1 cellular context compared by ENCODE assay signal in genomic region chr1:225926551-225927113, GRCh38.
TF ChIP-seq lines count a peak whose summit lies in the region.

No MANE protein-coding gene starts in this region.

TF ChIP-seq in K562, 482 proteins besides CTCF, POLR2A, EP300 and RAD21 (continued from another document):
- TF ChIP-seq, protein P1, sequence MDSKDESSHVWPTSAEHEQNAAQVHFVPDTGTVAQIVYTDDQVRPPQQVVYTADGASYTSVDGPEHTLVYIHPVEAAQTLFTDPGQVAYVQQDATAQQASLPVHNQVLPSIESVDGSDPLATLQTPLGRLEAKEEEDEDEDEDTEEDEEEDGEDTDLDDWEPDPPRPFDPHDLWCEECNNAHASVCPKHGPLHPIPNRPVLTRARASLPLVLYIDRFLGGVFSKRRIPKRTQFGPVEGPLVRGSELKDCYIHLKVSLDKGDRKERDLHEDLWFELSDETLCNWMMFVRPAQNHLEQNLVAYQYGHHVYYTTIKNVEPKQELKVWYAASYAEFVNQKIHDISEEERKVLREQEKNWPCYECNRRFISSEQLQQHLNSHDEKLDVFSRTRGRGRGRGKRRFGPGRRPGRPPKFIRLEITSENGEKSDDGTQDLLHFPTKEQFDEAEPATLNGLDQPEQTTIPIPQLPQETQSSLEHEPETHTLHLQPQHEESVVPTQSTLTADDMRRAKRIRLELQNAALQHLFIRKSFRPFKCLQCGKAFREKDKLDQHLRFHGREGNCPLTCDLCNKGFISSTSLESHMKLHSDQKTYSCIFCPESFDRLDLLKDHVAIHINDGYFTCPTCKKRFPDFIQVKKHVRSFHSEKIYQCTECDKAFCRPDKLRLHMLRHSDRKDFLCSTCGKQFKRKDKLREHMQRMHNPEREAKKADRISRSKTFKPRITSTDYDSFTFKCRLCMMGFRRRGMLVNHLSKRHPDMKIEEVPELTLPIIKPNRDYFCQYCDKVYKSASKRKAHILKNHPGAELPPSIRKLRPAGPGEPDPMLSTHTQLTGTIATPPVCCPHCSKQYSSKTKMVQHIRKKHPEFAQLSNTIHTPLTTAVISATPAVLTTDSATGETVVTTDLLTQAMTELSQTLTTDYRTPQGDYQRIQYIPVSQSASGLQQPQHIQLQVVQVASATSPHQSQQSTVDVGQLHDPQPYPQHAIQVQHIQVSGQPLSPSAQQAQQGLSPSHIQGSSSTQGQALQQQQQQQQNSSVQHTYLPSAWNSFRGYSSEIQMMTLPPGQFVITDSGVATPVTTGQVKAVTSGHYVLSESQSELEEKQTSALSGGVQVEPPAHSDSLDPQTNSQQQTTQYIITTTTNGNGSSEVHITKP (IDR thresholded peaks at IDR 0.05; ENCODE audit: partially characterized antibody) = peak; percentile 71
- no peak for TF ChIP-seq GTF2E2 (tag; IDR thresholded peaks at IDR 0.05)
- no peak for TF ChIP-seq ZNF444 (CRISPR knock-in tag; IDR thresholded peaks at IDR 0.05)
- no peak for TF ChIP-seq STAT5A (IDR thresholded peaks at IDR 0.05; ENCODE audit: borderline replicate concordance, low read length)
- TF ChIP-seq ERF (CRISPR knock-in tag; IDR thresholded peaks at IDR 0.05) = no peak
- TF ChIP-seq CXXC5 (CRISPR knock-in tag; IDR thresholded peaks at IDR 0.05) = peak; percentile 40; the same call in 1 of the 2 replicates
- no peak for TF ChIP-seq NBN (IDR thresholded peaks at IDR 0.05; ENCODE audit: low read depth)
- TF ChIP-seq, protein P2, sequence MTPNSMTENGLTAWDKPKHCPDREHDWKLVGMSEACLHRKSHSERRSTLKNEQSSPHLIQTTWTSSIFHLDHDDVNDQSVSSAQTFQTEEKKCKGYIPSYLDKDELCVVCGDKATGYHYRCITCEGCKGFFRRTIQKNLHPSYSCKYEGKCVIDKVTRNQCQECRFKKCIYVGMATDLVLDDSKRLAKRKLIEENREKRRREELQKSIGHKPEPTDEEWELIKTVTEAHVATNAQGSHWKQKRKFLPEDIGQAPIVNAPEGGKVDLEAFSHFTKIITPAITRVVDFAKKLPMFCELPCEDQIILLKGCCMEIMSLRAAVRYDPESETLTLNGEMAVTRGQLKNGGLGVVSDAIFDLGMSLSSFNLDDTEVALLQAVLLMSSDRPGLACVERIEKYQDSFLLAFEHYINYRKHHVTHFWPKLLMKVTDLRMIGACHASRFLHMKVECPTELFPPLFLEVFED (CRISPR knock-in tag; conservative IDR thresholded peaks at IDR 0.05) = 0 out of 2 replicates have a peak, but pooled peaks have one; percentile 14
- 0 out of 2 replicates have a peak, but pooled peaks have one; percentile 46 for TF ChIP-seq KAT7 (CRISPR knock-in tag; IDR thresholded peaks at IDR 0.05; ENCODE audit: borderline replicate concordance)
- TF ChIP-seq ZNF766 (CRISPR knock-in tag; conservative IDR thresholded peaks at IDR 0.05) = 0 out of 2 replicates have a peak, but pooled peaks have one; percentile 16
- TF ChIP-seq DMBX1 (CRISPR knock-in tag; IDR thresholded peaks at IDR 0.05; ENCODE audit: borderline replicate concordance) = peak; percentile 53
- TF ChIP-seq ZSCAN32 (CRISPR knock-in tag; IDR thresholded peaks at IDR 0.05) = no peak
- TF ChIP-seq ZBTB2 (IDR thresholded peaks at IDR 0.05) = 0 out of 2 replicates have a peak, but pooled peaks have one; percentile 7
- 0 out of 2 replicates have a peak, but pooled peaks have one; percentile 19 for TF ChIP-seq DDX20 (tag; IDR thresholded peaks at IDR 0.05; ENCODE audit: low read depth)
- no peak for TF ChIP-seq CAMTA2 (CRISPR knock-in tag; conservative IDR thresholded peaks at IDR 0.05)
- no peak for TF ChIP-seq BRD9 (IDR thresholded peaks at IDR 0.05; ENCODE audit: low read depth, partially characterized antibody)
- no peak for TF ChIP-seq NR4A1 (CRISPR knock-in tag; IDR thresholded peaks at IDR 0.05)
- TF ChIP-seq NR4A1 (tag; IDR thresholded peaks at IDR 0.05) = peak; percentile 63; the same call in 1 of the 2 replicates
- no peak for TF ChIP-seq FOXJ3 (CRISPR knock-in tag; IDR thresholded peaks at IDR 0.05)
- TF ChIP-seq, protein P3, sequence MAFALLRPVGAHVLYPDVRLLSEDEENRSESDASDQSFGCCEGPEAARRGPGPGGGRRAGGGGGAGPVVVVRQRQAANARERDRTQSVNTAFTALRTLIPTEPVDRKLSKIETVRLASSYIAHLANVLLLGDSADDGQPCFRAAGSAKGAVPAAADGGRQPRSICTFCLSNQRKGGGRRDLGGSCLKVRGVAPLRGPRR (CRISPR knock-in tag; IDR thresholded peaks at IDR 0.05) = no peak
- TF ChIP-seq ZNF197 (CRISPR knock-in tag; IDR thresholded peaks at IDR 0.05; ENCODE audit: low read depth) = 0 out of 2 replicates have a peak, but pooled peaks have one; percentile 49
- TF ChIP-seq ZNF395 (CRISPR knock-in tag; IDR thresholded peaks at IDR 0.05) = peak; percentile 38
- no peak for TF ChIP-seq ZKSCAN3 (CRISPR knock-in tag; IDR thresholded peaks at IDR 0.05)
- TF ChIP-seq WHSC1 (IDR thresholded peaks at IDR 0.05; ENCODE audit: low read length) = peak; percentile 17
- 0 out of 2 replicates have a peak, but pooled peaks have one; percentile 4 for TF ChIP-seq ZBTB7A (IDR thresholded peaks at IDR 0.05; ENCODE audit: borderline replicate concordance, control insufficient read depth, low read depth, low read length)
- TF ChIP-seq ZNF584 (CRISPR knock-in tag; IDR thresholded peaks at IDR 0.05; ENCODE audit: low read depth) = peak; percentile 32; the same call in 1 of the 2 replicates
- no peak for TF ChIP-seq HMGN3 (IDR thresholded peaks at IDR 0.05; ENCODE audit: borderline replicate concordance, extremely low read depth, insufficient read length, low read depth, low read length)
- TF ChIP-seq REST (CRISPR knock-in tag; IDR thresholded peaks at IDR 0.05; ENCODE audit: low read depth) = peak; percentile 58; the same call in 1 of the 2 replicates
- TF ChIP-seq HMBOX1 (IDR thresholded peaks at IDR 0.05) = no peak
- no peak for TF ChIP-seq MCM2 (IDR thresholded peaks at IDR 0.05; ENCODE audit: low read depth)
TF ChIP-seq in K562: peak in this region for 45.
